ENCODE assay signal across 8 cellular contexts in the genomic region with DNA sequence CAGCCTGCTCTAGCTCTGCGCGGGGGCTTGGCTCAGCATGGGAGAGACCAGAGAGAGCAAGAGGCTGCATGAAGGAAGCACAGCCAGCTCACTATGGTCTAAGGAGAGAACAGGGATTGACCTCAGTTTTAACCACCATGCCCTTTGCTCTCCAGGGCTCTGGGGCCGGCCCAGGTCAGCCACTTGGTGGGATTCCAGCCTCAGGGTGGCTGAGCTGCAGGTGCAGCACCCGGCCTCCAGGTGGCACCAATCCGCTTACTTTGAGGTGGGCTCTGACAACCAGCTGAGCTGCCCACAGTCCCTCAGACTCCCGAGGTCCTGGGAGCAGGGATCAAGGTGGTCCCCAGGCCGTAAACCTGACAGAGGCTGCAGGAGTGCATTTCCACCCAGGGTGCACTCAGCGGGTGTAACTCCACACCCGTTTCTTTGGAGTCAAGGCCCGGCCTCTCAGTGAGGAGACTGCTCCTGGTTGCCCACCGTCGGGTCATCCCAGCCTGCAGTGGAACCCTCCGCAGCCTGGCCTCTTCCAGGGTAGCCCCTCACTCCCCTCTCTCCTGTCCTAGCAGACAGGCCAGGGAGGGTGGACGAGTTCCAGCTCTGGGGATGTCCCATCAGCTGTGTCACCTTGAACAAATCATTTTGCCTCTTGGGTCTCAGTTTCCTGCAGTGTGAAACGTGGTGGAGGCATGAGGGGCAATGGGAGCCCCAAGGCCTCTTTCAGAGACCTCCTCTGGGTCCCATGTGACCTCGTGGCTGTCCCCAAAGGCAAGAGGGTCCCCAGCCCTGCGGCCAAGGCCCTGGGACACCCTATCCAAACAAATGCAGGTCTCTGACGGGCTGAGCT. TPM values are rescaled to one million over a fixed set of nuclear protein-coding genes. Genes with fewer than 3 reads are reported as not detected.
DNase-seq lines count a peak whose midpoint lies in the region; ATAC-seq and TF ChIP-seq lines count a peak whose summit lies in the region.

No MANE protein-coding gene starts in this region.

- no TSS peak for BruUV-seq in PC-3 (replicated peaks; lab: Mats Ljungman, UMichigan)

- H3K27ac ChIP-seq in PC-3 (ENCODE audit: low read length) (no peak overlapping the region), upper lobe of right lung (no peak overlapping the region)

- no peak overlapping the region for H3K27ac Mint-ChIP-seq in activated T-helper 1 cell treated with anti-CD3 and anti-CD28 coated beads, Interleukin-12 subunit alpha, Interleukin-12 subunit beta, Interleukin-2, Interleukin-4 antibody, amounts not matched to agents 30 ng/mL and 10 ng/mL and 1 ng/mL, durations not matched to agents 14 hours and 24 hours and 36 hours
- H3K27ac Mint-ChIP-seq in osteocyte (ENCODE audit: unreplicated experiment), result no peak overlapping the region

- CTCF ChIA-PET in PC-3 (lab: Charles Lee), result interaction anchor here (0.6 to 1.0 kb wide), 5 partner anchors 45 to 514 kb away, joined by 3 to 5 read pairs (median 3); no protein-coding TSS in a partner anchor

- no peaks in the 10 kb centered on the region for H3K9me3 ChIP-seq in PC-3 (ENCODE audit: low read length)
- no peaks in the 10 kb centered on the region for H3K9me3 ChIP-seq in upper lobe of right lung

- no peak overlapping the region for H3K4me3 Mint-ChIP-seq in activated T-helper 1 cell treated with anti-CD3 and anti-CD28 coated beads, Interleukin-12 subunit alpha, Interleukin-12 subunit beta, Interleukin-2, Interleukin-4 antibody, amounts not matched to agents 30 ng/mL and 10 ng/mL and 1 ng/mL, durations not matched to agents 14 hours and 24 hours and 36 hours
- H3K4me3 Mint-ChIP-seq in osteocyte (ENCODE audit: unreplicated experiment), result peak overlapping the region; percentile 73

- ATAC-seq in PC-3 (peak; percentile 49), upper lobe of right lung (peak; percentile 73), GM21515 (IDR thresholded peaks at IDR 0.05; ENCODE audit: unreplicated experiment) (no peak)

- no peaks in the 10 kb centered on the region for H3K9me3 Mint-ChIP-seq in activated T-helper 1 cell treated with anti-CD3 and anti-CD28 coated beads, Interleukin-12 subunit alpha, Interleukin-12 subunit beta, Interleukin-2, Interleukin-4 antibody, amounts not matched to agents 30 ng/mL and 10 ng/mL and 1 ng/mL, durations not matched to agents 14 hours and 24 hours and 36 hours
- H3K9me3 Mint-ChIP-seq in osteocyte (ENCODE audit: unreplicated experiment), result no peaks in the 10 kb centered on the region

- H3K36me3 ChIP-seq in PC-3 (ENCODE audit: low read depth, low read length) (no peaks in the 10 kb centered on the region), upper lobe of right lung (no peaks in the 10 kb centered on the region)

- no peak overlapping the region for H3K9ac ChIP-seq in PC-3 (ENCODE audit: low read length)

- H3K36me3 Mint-ChIP-seq in activated T-helper 1 cell treated with anti-CD3 and anti-CD28 coated beads, Interleukin-12 subunit alpha, Interleukin-12 subunit beta, Interleukin-2, Interleukin-4 antibody, amounts not matched to agents 30 ng/mL and 10 ng/mL and 1 ng/mL, durations not matched to agents 14 hours and 24 hours and 36 hours (ENCODE audit: low read depth), result no peaks in the 10 kb centered on the region
- H3K36me3 Mint-ChIP-seq in osteocyte (ENCODE audit: unreplicated experiment), result no peaks in the 10 kb centered on the region

- intact Hi-C loops in PC-3 (cut with micrococcal nuclease) (loop anchor here (1.0 kb wide), 1 partner anchor 122 kb away; no protein-coding TSS in a partner anchor), upper lobe of right lung (cut with DNase I) (no loop called here)
- intact Hi-C loops in activated T-helper 1 cell treated with anti-CD3 and anti-CD28 coated beads, Interleukin-12 subunit alpha, Interleukin-12 subunit beta, Interleukin-2, Interleukin-4 antibody, amounts not matched to agents 30 ng/mL and 10 ng/mL and 1 ng/mL, durations not matched to agents 14 hours and 24 hours and 36 hours (cut with micrococcal nuclease), result loop anchor here (1.0 to 5.0 kb wide), 3 partner anchors 122 to 526 kb away; no protein-coding TSS in a partner anchor

- H3K4me1 ChIP-seq in PC-3 (ENCODE audit: insufficient read depth, low read length), result no peaks in the 10 kb centered on the region
- H3K4me1 ChIP-seq in upper lobe of right lung, result no peaks in the 10 kb centered on the region

- H3K27me3 Mint-ChIP-seq in activated T-helper 1 cell treated with anti-CD3 and anti-CD28 coated beads, Interleukin-12 subunit alpha, Interleukin-12 subunit beta, Interleukin-2, Interleukin-4 antibody, amounts not matched to agents 30 ng/mL and 10 ng/mL and 1 ng/mL, durations not matched to agents 14 hours and 24 hours and 36 hours (ENCODE audit: insufficient read depth), result peaks cover 42% of the 10 kb centered on the region
- H3K27me3 Mint-ChIP-seq in osteocyte (ENCODE audit: unreplicated experiment), result peaks cover 30% of the 10 kb centered on the region

- no peaks in the 10 kb centered on the region for H4K20me1 ChIP-seq in PC-3 (ENCODE audit: low read length)

- TF ChIP-seq CTCF in PC-3 (conservative IDR thresholded peaks at IDR 0.05; ENCODE audit: low read depth, low read length) (peak; percentile 79), fibroblast of villous mesenchyme (IDR thresholded peaks at IDR 0.05; ENCODE audit: insufficient read depth, low read depth, low read length) (peak; percentile 87), osteocyte (IDR thresholded peaks at IDR 0.05) (peak; percentile 93), upper lobe of right lung (IDR thresholded peaks at IDR 0.05) (peak; percentile 91)

- H3K79me2 ChIP-seq in PC-3 (ENCODE audit: low read length), result no peaks in the 10 kb centered on the region

- no peak overlapping the region; the same call in 1 of the 2 replicates for H2AFZ ChIP-seq in PC-3 (ENCODE audit: low read length)

- H3K27me3 ChIP-seq in PC-3 (ENCODE audit: low read length), result peaks cover 5% of the 10 kb centered on the region; the same call in 1 of the 2 replicates
- peaks cover 15% of the 10 kb centered on the region for H3K27me3 ChIP-seq in upper lobe of right lung

- peak overlapping the region; percentile 49 for H3K4me2 ChIP-seq in PC-3 (ENCODE audit: low read length)

- H3K4me3 ChIP-seq in PC-3 (ENCODE audit: low read length) (no peak overlapping the region), fibroblast of villous mesenchyme (ENCODE audit: low read depth, low read length) (no peak overlapping the region), upper lobe of right lung (peak overlapping the region; percentile 26)

- no peaks in the 10 kb centered on the region for H3K4me1 Mint-ChIP-seq in activated T-helper 1 cell treated with anti-CD3 and anti-CD28 coated beads, Interleukin-12 subunit alpha, Interleukin-12 subunit beta, Interleukin-2, Interleukin-4 antibody, amounts not matched to agents 30 ng/mL and 10 ng/mL and 1 ng/mL, durations not matched to agents 14 hours and 24 hours and 36 hours (ENCODE audit: low read depth)
- peaks cover 9% of the 10 kb centered on the region for H3K4me1 Mint-ChIP-seq in osteocyte (ENCODE audit: unreplicated experiment)

- POLR2A ChIA-PET in PC-3 (lab: Charles Lee; ENCODE audit: unreplicated experiment), result interaction anchor here (0.6 kb wide), 2 partner anchors 91 to 244 kb away, joined by 6 to 9 read pairs; no protein-coding TSS in a partner anchor

- no peaks in the 10 kb centered on the region for H3F3A ChIP-seq in PC-3 (ENCODE audit: low read length, unreplicated experiment)

- no peaks in the 10 kb centered on the region for H3K9me2 ChIP-seq in PC-3 (replicated peaks; ENCODE audit: low read length)

- DNase-seq in CD1c-positive myeloid dendritic cell (ENCODE audit: extremely low spot score), result peak; percentile 59
- peak; percentile 30 for DNase-seq in H4 (ENCODE audit: low spot score)
- peak; percentile 58 for DNase-seq in PC-3
- DNase-seq in activated T-helper 1 cell treated with anti-CD3 and anti-CD28 coated beads, Interleukin-12 subunit alpha, Interleukin-12 subunit beta, Interleukin-2, Interleukin-4 antibody, amounts not matched to agents 30 ng/mL and 10 ng/mL and 1 ng/mL, durations not matched to agents 14 hours and 24 hours and 36 hours (ENCODE audit: low spot score), result peak; percentile 31
- DNase-seq in fibroblast of villous mesenchyme (ENCODE audit: low read depth), result peak; percentile 47
- DNase-seq in osteocyte (ENCODE audit: extremely low spot score, unreplicated experiment), result peak; percentile 89
- DNase-seq in upper lobe of right lung, result peak; percentile 78

RNA-seq across cellular contexts. Expression of a gene that starts 0.6 kb away (rescaled TPM):
- total RNA-seq in H4 (2014; rRNA removed; shearing (Covaris generic)), result 0.29 TPM in 1 of 2 replicates, not detected in the other
- total RNA-seq in PC-3 (2014; rRNA removed), result 0.23 and 0.26 TPM in 2 replicates
- total RNA-seq in activated T-helper 1 cell treated with anti-CD3 and anti-CD28 coated beads, Interleukin-12 subunit alpha, Interleukin-12 subunit beta, Interleukin-2, Interleukin-4 antibody, amounts not matched to agents 30 ng/mL and 10 ng/mL and 1 ng/mL, durations not matched to agents 14 hours and 24 hours and 36 hours, result not detected in 2 replicates
- not detected in 2 replicates for total RNA-seq in fibroblast of villous mesenchyme
- total RNA-seq in osteocyte, result 9.4 and 9.9 TPM in 2 replicates
- 1.8 TPM for total RNA-seq in upper lobe of right lung

RNA-seq across cellular contexts. Expression of a gene that starts 32.6 kb away (rescaled TPM):
- 0.12 TPM in 2 replicates for total RNA-seq in H4 (2014; rRNA removed; shearing (Covaris generic))
- total RNA-seq in PC-3 (2014; rRNA removed) (not detected in 2 replicates), fibroblast of villous mesenchyme (not detected in 2 replicates), osteocyte (not detected in 2 replicates), upper lobe of right lung (7.3 TPM)
- 584 and 597 TPM in 2 replicates for total RNA-seq in activated T-helper 1 cell treated with anti-CD3 and anti-CD28 coated beads, Interleukin-12 subunit alpha, Interleukin-12 subunit beta, Interleukin-2, Interleukin-4 antibody, amounts not matched to agents 30 ng/mL and 10 ng/mL and 1 ng/mL, durations not matched to agents 14 hours and 24 hours and 36 hours

RNA-seq across cellular contexts. Expression of a gene that starts 48.5 kb away (rescaled TPM):
- 19.4 and 21.6 TPM in 2 replicates for total RNA-seq in H4 (2014; rRNA removed; shearing (Covaris generic))
- total RNA-seq in PC-3 (2014; rRNA removed) (20.4 and 26.4 TPM in 2 replicates), fibroblast of villous mesenchyme (18.7 and 28.5 TPM in 2 replicates), osteocyte (75.8 and 86.4 TPM in 2 replicates), upper lobe of right lung (106 TPM)
- 56.6 and 69.0 TPM in 2 replicates for total RNA-seq in activated T-helper 1 cell treated with anti-CD3 and anti-CD28 coated beads, Interleukin-12 subunit alpha, Interleukin-12 subunit beta, Interleukin-2, Interleukin-4 antibody, amounts not matched to agents 30 ng/mL and 10 ng/mL and 1 ng/mL, durations not matched to agents 14 hours and 24 hours and 36 hours

Comparison
In these comparisons a context has a peak if more than half of its experiments do, and no peak if none do; other contexts are left out.
1. DNase-seq: peak in every context shown above with its lines; median percentile 89 in osteocyte; 78 in upper lobe of right lung; 59 in CD1c-positive myeloid dendritic cell; 58 in PC-3; 47 in fibroblast of villous mesenchyme; 31 in activated T-helper 1 cell treated with anti-CD3 and anti-CD28 coated beads, Interleukin-12 subunit alpha, Interleukin-12 subunit beta, Interleukin-2, Interleukin-4 antibody, amounts not matched to agents 30 ng/mL and 10 ng/mL and 1 ng/mL, durations not matched to agents 14 hours and 24 hours and 36 hours; 30 in H4.
2. RNA of a gene that starts 32.6 kb away (total RNA-seq): 584 to 597 TPM in activated T-helper 1 cell treated with anti-CD3 and anti-CD28 coated beads, Interleukin-12 subunit alpha, Interleukin-12 subunit beta, Interleukin-2, Interleukin-4 antibody, amounts not matched to agents 30 ng/mL and 10 ng/mL and 1 ng/mL, durations not matched to agents 14 hours and 24 hours and 36 hours; 7.3 TPM in upper lobe of right lung (single experiment), 0.12 TPM in H4, not detected in PC-3, not detected in fibroblast of villous mesenchyme and not detected in osteocyte; every median in the first group is over 10 times any median in the second.
3. Peak in every context shown above with its lines, with median percentiles within 50 percentile points of each other: CTCF ChIP-seq.